1 cellular context compared by ENCODE assay signal in the genomic region with DNA sequence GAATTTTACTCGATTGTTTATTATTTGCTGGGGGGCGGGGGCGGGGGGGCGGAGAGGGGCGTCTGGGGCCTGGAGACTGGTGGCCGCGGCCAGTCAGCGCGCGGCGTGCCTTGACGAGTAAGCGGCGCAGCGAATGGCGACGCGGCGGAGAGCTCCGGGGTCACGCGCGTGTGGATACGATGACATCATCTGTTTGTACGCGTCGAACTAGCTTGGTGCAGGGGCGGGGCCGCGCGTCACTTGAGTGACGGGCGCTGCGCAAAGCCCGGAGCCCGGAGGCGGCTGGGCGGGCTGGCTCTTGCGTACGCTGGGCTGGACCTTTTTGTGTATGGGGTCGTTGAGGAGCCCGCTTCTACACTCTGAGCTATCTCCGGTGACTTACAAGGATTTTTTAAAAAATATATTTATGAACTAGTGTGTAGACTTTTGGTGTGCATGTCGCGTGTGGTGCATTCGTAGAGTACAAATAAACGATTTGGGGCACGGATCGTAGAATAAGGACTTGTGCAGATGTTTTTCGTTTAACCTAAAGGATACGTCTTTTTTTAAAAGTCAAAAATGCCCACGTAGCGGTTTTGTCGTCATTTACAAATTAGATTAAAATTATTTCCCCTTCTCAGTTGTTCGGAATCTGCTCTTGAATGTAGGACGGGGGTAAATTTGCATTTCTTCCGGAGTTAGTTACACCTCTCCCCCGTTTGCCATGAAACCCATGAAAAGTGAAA.
TF ChIP-seq lines count a peak whose summit lies in the region.

No MANE protein-coding gene starts in this region.

TF ChIP-seq in HepG2, 621 proteins besides CTCF, POLR2A, EP300 and RAD21 (continued from another document and continues in another):
- no peak for TF ChIP-seq BATF2 (CRISPR knock-in tag; IDR thresholded peaks at IDR 0.05)
- TF ChIP-seq RFXAP (CRISPR knock-in tag; IDR thresholded peaks at IDR 0.05; ENCODE audit: borderline replicate concordance), result peak; percentile 98
- no peak for TF ChIP-seq JARID2 (CRISPR knock-in tag; IDR thresholded peaks at IDR 0.05; ENCODE audit: insufficient replicate concordance)
- no peak for TF ChIP-seq NFIB (CRISPR knock-in tag; IDR thresholded peaks at IDR 0.05; ENCODE audit: borderline replicate concordance)
- no peak for TF ChIP-seq ZNF547 (CRISPR knock-in tag; IDR thresholded peaks at IDR 0.05)
- no peak for TF ChIP-seq ZNF572 (CRISPR knock-in tag; IDR thresholded peaks at IDR 0.05)
- peak; percentile 74; the same call in 1 of the 3 replicates for TF ChIP-seq MXI1 (IDR thresholded peaks at IDR 0.05; ENCODE audit: borderline replicate concordance, low read depth, low read length)
- TF ChIP-seq ZNF800 (CRISPR knock-in tag; IDR thresholded peaks at IDR 0.05), result no peak
- TF ChIP-seq PHF8 (CRISPR knock-in tag; IDR thresholded peaks at IDR 0.05), result peak; percentile 25; the same call in 1 of the 2 replicates
- TF ChIP-seq KAT8 (CRISPR knock-in tag; IDR thresholded peaks at IDR 0.05), result peak; percentile 66
- TF ChIP-seq ZNF382 (CRISPR knock-in tag; IDR thresholded peaks at IDR 0.05; ENCODE audit: borderline replicate concordance), result no peak
- no peak for TF ChIP-seq SOX6 (IDR thresholded peaks at IDR 0.05)
- peak; percentile 53 for TF ChIP-seq SOX6 (CRISPR knock-in tag; IDR thresholded peaks at IDR 0.05)
- TF ChIP-seq HHEX (CRISPR knock-in tag; IDR thresholded peaks at IDR 0.05), result no peak
- no peak for TF ChIP-seq RNF219 (CRISPR knock-in tag; IDR thresholded peaks at IDR 0.05)
- TF ChIP-seq, protein P1, sequence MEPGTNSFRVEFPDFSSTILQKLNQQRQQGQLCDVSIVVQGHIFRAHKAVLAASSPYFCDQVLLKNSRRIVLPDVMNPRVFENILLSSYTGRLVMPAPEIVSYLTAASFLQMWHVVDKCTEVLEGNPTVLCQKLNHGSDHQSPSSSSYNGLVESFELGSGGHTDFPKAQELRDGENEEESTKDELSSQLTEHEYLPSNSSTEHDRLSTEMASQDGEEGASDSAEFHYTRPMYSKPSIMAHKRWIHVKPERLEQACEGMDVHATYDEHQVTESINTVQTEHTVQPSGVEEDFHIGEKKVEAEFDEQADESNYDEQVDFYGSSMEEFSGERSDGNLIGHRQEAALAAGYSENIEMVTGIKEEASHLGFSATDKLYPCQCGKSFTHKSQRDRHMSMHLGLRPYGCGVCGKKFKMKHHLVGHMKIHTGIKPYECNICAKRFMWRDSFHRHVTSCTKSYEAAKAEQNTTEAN (CRISPR knock-in tag; conservative IDR thresholded peaks at IDR 0.05), result 0 out of 2 replicates have a peak, but pooled peaks have one; percentile 49
- no peak for TF ChIP-seq ZNF180 (CRISPR knock-in tag; IDR thresholded peaks at IDR 0.05; ENCODE audit: borderline replicate concordance, low read depth)
- no peak for TF ChIP-seq ZNF563 (CRISPR knock-in tag; IDR thresholded peaks at IDR 0.05)
- TF ChIP-seq ATF5 (CRISPR knock-in tag; IDR thresholded peaks at IDR 0.05; ENCODE audit: low read depth), result no peak
- TF ChIP-seq YEATS4 (CRISPR knock-in tag; IDR thresholded peaks at IDR 0.05; ENCODE audit: borderline replicate concordance), result peak; percentile 71
- TF ChIP-seq GMEB2 (CRISPR knock-in tag; IDR thresholded peaks at IDR 0.05; ENCODE audit: low read depth), result peak; percentile 60; the same call in 1 of the 2 replicates
- TF ChIP-seq, protein P2, sequence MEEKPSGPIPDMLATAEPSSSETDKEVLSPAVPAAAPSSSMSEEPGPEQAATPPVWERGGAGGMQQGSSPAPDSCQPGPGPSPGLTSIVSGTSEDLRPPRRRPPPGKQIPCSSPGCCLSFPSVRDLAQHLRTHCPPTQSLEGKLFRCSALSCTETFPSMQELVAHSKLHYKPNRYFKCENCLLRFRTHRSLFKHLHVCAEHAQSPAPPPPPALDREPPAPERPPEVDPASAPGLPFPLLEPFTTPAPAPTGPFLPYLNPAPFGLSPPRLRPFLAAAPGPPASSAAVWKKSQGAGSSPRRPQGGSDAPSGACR (CRISPR knock-in tag; IDR thresholded peaks at IDR 0.05), result no peak
- TF ChIP-seq DRAP1 (CRISPR knock-in tag; IDR thresholded peaks at IDR 0.05), result peak; percentile 67; the same call in 1 of the 2 replicates
- TF ChIP-seq NFE2L2 (IDR thresholded peaks at IDR 0.05; ENCODE audit: low read length), result no peak
- 0 out of 2 replicates have a peak, but pooled peaks have one; percentile 47 for TF ChIP-seq TP53 (CRISPR knock-in tag; conservative IDR thresholded peaks at IDR 0.05)
- no peak for TF ChIP-seq SNRNP70 (IDR thresholded peaks at IDR 0.05; ENCODE audit: low read depth, low read length)
- TF ChIP-seq ASH2L (IDR thresholded peaks at IDR 0.05; ENCODE audit: insufficient read length, low read depth, low read length), result peak; percentile 41
- peak; percentile 49; the same call in 1 of the 2 replicates for TF ChIP-seq HMG20B (CRISPR knock-in tag; conservative IDR thresholded peaks at IDR 0.05)
- peak; percentile 73; the same call in 1 of the 2 replicates for TF ChIP-seq ZNF614 (CRISPR knock-in tag; IDR thresholded peaks at IDR 0.05; ENCODE audit: borderline replicate concordance)
- TF ChIP-seq ZNF660 (CRISPR knock-in tag; IDR thresholded peaks at IDR 0.05; ENCODE audit: borderline replicate concordance, low read depth), result no peak
- TF ChIP-seq, protein P3, sequence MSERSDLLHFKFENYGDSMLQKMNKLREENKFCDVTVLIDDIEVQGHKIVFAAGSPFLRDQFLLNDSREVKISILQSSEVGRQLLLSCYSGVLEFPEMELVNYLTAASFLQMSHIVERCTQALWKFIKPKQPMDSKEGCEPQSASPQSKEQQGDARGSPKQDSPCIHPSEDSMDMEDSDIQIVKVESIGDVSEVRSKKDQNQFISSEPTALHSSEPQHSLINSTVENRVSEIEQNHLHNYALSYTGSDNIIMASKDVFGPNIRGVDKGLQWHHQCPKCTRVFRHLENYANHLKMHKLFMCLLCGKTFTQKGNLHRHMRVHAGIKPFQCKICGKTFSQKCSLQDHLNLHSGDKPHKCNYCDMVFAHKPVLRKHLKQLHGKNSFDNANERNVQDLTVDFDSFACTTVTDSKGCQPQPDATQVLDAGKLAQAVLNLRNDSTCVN (CRISPR knock-in tag; IDR thresholded peaks at IDR 0.05; ENCODE audit: borderline replicate concordance), result 0 out of 2 replicates have a peak, but pooled peaks have one; percentile 18
- 0 out of 2 replicates have a peak, but pooled peaks have one; percentile 38 for TF ChIP-seq ZNF567 (CRISPR knock-in tag; IDR thresholded peaks at IDR 0.05; ENCODE audit: borderline replicate concordance)
- peak; percentile 74; the same call in 1 of the 2 replicates for TF ChIP-seq ZNF788 (CRISPR knock-in tag; IDR thresholded peaks at IDR 0.05; ENCODE audit: borderline replicate concordance)
- peak in 1 of 2 experiments; percentile 62; a peak in 1 of 4 replicates for TF ChIP-seq ATF4 (CRISPR knock-in tag; IDR thresholded peaks at IDR 0.05)
- TF ChIP-seq ZBTB7B (CRISPR knock-in tag; IDR thresholded peaks at IDR 0.05), result peak; percentile 68; the same call in 1 of the 2 replicates
- TF ChIP-seq ETV5 (CRISPR knock-in tag; IDR thresholded peaks at IDR 0.05; ENCODE audit: borderline replicate concordance), result peak; percentile 39
- TF ChIP-seq GZF1 (CRISPR knock-in tag; IDR thresholded peaks at IDR 0.05), result no peak
- TF ChIP-seq ZNF713 (CRISPR knock-in tag; IDR thresholded peaks at IDR 0.05), result no peak
- TF ChIP-seq, protein P4, sequence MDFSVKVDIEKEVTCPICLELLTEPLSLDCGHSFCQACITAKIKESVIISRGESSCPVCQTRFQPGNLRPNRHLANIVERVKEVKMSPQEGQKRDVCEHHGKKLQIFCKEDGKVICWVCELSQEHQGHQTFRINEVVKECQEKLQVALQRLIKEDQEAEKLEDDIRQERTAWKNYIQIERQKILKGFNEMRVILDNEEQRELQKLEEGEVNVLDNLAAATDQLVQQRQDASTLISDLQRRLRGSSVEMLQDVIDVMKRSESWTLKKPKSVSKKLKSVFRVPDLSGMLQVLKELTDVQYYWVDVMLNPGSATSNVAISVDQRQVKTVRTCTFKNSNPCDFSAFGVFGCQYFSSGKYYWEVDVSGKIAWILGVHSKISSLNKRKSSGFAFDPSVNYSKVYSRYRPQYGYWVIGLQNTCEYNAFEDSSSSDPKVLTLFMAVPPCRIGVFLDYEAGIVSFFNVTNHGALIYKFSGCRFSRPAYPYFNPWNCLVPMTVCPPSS (IDR thresholded peaks at IDR 0.05), result no peak
- TF ChIP-seq HMGXB4 (CRISPR knock-in tag; IDR thresholded peaks at IDR 0.05; ENCODE audit: borderline replicate concordance in 1 of 2, low read depth in 1 of 2), result peak; percentile 43 to 58; a peak in 1 of 4 replicates
- TF ChIP-seq ARID2 (CRISPR knock-in tag; IDR thresholded peaks at IDR 0.05; ENCODE audit: borderline replicate concordance), result 0 out of 2 replicates have a peak, but pooled peaks have one; percentile 41
- peak; percentile 74; the same call in 1 of the 2 replicates for TF ChIP-seq ZNF317 (CRISPR knock-in tag; IDR thresholded peaks at IDR 0.05)
